In the genomic region with DNA sequence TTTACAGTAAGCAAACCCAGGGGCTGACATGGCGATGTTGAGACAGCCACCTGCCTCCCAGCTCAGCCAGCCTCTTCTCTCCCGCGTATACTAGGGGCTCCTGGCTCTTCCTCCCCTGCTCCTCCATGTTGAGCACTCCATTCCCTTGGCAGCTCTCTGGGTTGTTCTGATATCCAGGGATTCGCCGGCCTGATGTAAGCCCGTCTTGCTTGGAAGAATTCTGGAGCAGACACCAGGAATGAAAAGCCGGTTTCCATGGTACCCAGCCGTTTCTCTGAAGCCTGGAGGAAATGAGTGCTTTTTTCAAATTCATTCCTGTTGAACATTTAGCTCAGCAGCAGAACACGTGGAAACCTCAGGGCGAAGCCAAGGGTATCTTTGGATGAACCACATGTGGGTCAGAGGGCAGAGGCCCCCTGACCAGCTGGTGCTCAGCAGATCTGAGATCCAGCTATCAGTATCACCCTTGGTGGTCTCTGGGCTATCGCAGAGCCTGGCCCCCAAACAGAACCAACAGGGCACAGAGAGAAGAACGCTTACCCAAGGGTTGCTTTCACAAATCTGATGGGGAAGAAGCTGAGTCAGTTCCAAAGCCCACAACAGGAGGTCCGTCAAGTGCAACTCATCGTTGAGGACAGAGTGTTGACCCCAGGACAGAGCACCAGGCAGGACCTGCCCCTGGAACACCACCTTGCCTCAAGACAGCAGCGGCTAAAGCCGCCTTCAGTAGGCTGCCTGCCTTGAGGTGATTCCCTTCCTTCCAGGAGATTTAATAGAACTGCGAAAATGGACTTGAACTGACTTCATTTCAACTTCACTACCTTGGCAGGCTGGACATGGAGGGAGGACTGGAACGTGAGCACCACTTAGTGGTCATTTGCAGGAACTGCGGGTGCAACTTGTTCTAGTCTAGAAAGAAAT, we compare ENCODE assay signal across 8 cellular contexts.
DNase-seq lines count a peak whose midpoint lies in the region; ATAC-seq and TF ChIP-seq lines count a peak whose summit lies in the region.

No MANE protein-coding gene starts in this region.

- peak; percentile 32 for ATAC-seq in GM18861 (IDR thresholded peaks at IDR 0.05; ENCODE audit: unreplicated experiment)
- ATAC-seq in psoas muscle = peak; percentile 81 to 96 (median 85)
- ATAC-seq in GM21786 (IDR thresholded peaks at IDR 0.05; ENCODE audit: unreplicated experiment) = no peak

- peaks cover 37% of the 10 kb centered on the region for H3K27me3 Mint-ChIP-seq in activated naive CD8-positive, alpha-beta T cell treated with anti-CD3 and anti-CD28 coated beads for 36 hours

- H3K27ac Mint-ChIP-seq in activated naive CD8-positive, alpha-beta T cell treated with anti-CD3 and anti-CD28 coated beads for 36 hours = no peak overlapping the region

- no peaks in the 10 kb centered on the region for H3K9me3 ChIP-seq in MG63
- H3K9me3 ChIP-seq in left ventricle myocardium inferior (replicated peaks) = no peaks in the 10 kb centered on the region
- no peaks in the 10 kb centered on the region for H3K9me3 ChIP-seq in psoas muscle

- TF ChIP-seq CTCF in AG09319 (IDR thresholded peaks at IDR 0.05; ENCODE audit: low read depth, low read length) (peak; percentile 99), left ventricle myocardium inferior (IDR thresholded peaks at IDR 0.05; ENCODE audit: borderline replicate concordance) (peak; percentile 100), psoas muscle (IDR thresholded peaks at IDR 0.05) (peak; percentile 100)

- H3K27me3 ChIP-seq in MG63 (no peaks in the 10 kb centered on the region), left ventricle myocardium inferior (ENCODE audit: low read depth) (peaks cover 76% of the 10 kb centered on the region), psoas muscle (ENCODE audit: insufficient read depth in 3 of 3, low read length in 2 of 3) (no peaks in the 10 kb centered on the region)

- intact Hi-C loops in left ventricle myocardium inferior (cut with micrococcal nuclease) (loop anchor here (5.0 to 10.0 kb wide), 2 partner anchors 77 to 455 kb away; no protein-coding TSS in a partner anchor), psoas muscle (cut with DNase I) (loop anchor here (1.0 to 10.0 kb wide), 6 partner anchors 33 to 1027 kb away; no protein-coding TSS in a partner anchor)

- H3K4me1 ChIP-seq in left ventricle myocardium inferior (peaks cover 4% of the 10 kb centered on the region), psoas muscle (no peaks in the 10 kb centered on the region)

- WGBS in psoas muscle, 3 donors = 34 to 52% (median 43%) methylated on average over 19 of the region's 19 CpGs

- DNase-seq in AG09319 (ENCODE audit: extremely low read depth, low read depth) (peak; percentile 39), MG63 (peak; percentile 11), RKO (ENCODE audit: low spot score) (peak; percentile 76), left ventricle myocardium inferior (peak; percentile 36), psoas muscle (peak; percentile 29 to 70)
- peak; percentile 28 for DNase-seq in activated naive CD8-positive, alpha-beta T cell treated with anti-CD3 and anti-CD28 coated beads for 36 hours

- H3K36me3 ChIP-seq in MG63 (no peaks in the 10 kb centered on the region), left ventricle myocardium inferior (no peaks in the 10 kb centered on the region), psoas muscle (ENCODE audit: insufficient read depth in 1 of 2, low read depth in 1 of 2) (no peaks in the 10 kb centered on the region)

- H3K4me3 Mint-ChIP-seq in activated naive CD8-positive, alpha-beta T cell treated with anti-CD3 and anti-CD28 coated beads for 36 hours = no peak overlapping the region

- H3K4me1 Mint-ChIP-seq in activated naive CD8-positive, alpha-beta T cell treated with anti-CD3 and anti-CD28 coated beads for 36 hours = peaks cover 2% of the 10 kb centered on the region

- no peak overlapping the region for H3K27ac ChIP-seq in left ventricle myocardium inferior (replicated peaks)
- H3K27ac ChIP-seq in psoas muscle = no peak overlapping the region

- H3K36me3 Mint-ChIP-seq in activated naive CD8-positive, alpha-beta T cell treated with anti-CD3 and anti-CD28 coated beads for 36 hours = no peaks in the 10 kb centered on the region

- H3K9me3 Mint-ChIP-seq in activated naive CD8-positive, alpha-beta T cell treated with anti-CD3 and anti-CD28 coated beads for 36 hours = no peaks in the 10 kb centered on the region

- H3K4me3 ChIP-seq in MG63 (no peak overlapping the region), left ventricle myocardium inferior (no peak overlapping the region), psoas muscle (no peak overlapping the region)

Comparison
In these comparisons a context has a peak if more than half of its experiments do, and no peak if none do; other contexts are left out.
1. DNase-seq: peak in every context shown above with its lines; median percentile 76 in RKO; 50 in psoas muscle; 39 in AG09319; 36 in left ventricle myocardium inferior; 28 in activated naive CD8-positive, alpha-beta T cell treated with anti-CD3 and anti-CD28 coated beads for 36 hours; 11 in MG63.